24 cellular contexts compared by ENCODE assay signal in genomic region chr2:117935436-117935835, GRCh38.
DNase-seq lines count a peak whose midpoint lies in the region; TF ChIP-seq lines count a peak whose summit lies in the region.
"Had no signal": no experiment of that assay in that cellular context is flagged by ENCODE, and none has a peak within 500 bp of the region (broad histone marks: within the 10 kb centered on the region; RNA-seq: fewer than 3 reads in every experiment).

No MANE protein-coding gene starts in this region.

- H3K9me3 ChIP-seq in breast epithelium (no peaks in the 10 kb centered on the region), adrenal gland (replicated peaks in 1 of 3) (no peaks in the 10 kb centered on the region), thyroid gland (no peaks in the 10 kb centered on the region)
- H3K9me3 ChIP-seq: SJSA1 had no signal

- H3K36me3 Mint-ChIP-seq in MCF 10A (ENCODE audit: insufficient read depth, unreplicated experiment) (peaks cover 66% of the 10 kb centered on the region), glutamatergic neuron (ENCODE audit: unreplicated experiment) (peaks cover 10% of the 10 kb centered on the region)

- DNase-seq in MCF 10A (ENCODE audit: unreplicated experiment), result no peak
- DNase-seq in breast epithelium (ENCODE audit: low spot score in 2 of 2), result no peak
- DNase-seq in adrenal gland, result peak in 5 of 7 donors; percentile 39 to 69 (median 58)
- peak; percentile 36 for DNase-seq in glutamatergic neuron
- no peak for DNase-seq in thyroid gland
- no peak for DNase-seq in NCI-H748 treated with DMSO at 0.1 percent for 48 hours (lab: John Stamatoyannopoulos, UW)
- no peak for DNase-seq in retina
- no peak for DNase-seq in GDM1 (lab: John Stamatoyannopoulos, UW)
- DNase-seq: CD8-positive, alpha-beta memory T cell; DMS79 treated with DMSO at 0.1 percent for 48 hours; Karpas-422; NCI-H1105; NCI-H146; NCI-H1930; NCI-H2107; NCI-H524; NCI-H774; PC-9; Right ventricle myocardium superior; RPMI8226 had no signal

- no peak for TF ChIP-seq POLR2A in breast epithelium (IDR thresholded peaks at IDR 0.05)
- no peak for TF ChIP-seq POLR2A in adrenal gland (IDR thresholded peaks at IDR 0.05)
- no peak for TF ChIP-seq POLR2A in thyroid gland (IDR thresholded peaks at IDR 0.05)

- no peak overlapping the region for H3K4me3 Mint-ChIP-seq in MCF 10A (ENCODE audit: unreplicated experiment)
- no peak overlapping the region for H3K4me3 Mint-ChIP-seq in glutamatergic neuron (ENCODE audit: unreplicated experiment)
- H3K4me3 Mint-ChIP-seq: B cell; CD8-positive, alpha-beta memory T cell had no signal

- H3K36me3 ChIP-seq in breast epithelium (peaks cover 13% of the 10 kb centered on the region), adrenal gland (replicated peaks in 1 of 2) (peaks cover 0 to 91% of the 10 kb centered on the region in 2 donors), thyroid gland (peaks cover 26 to 31% of the 10 kb centered on the region in 2 donors)

- H3K27me3 ChIP-seq in breast epithelium (no peaks in the 10 kb centered on the region), adrenal gland (no peaks in the 10 kb centered on the region), thyroid gland (no peaks in the 10 kb centered on the region)
- H3K27me3 ChIP-seq: SJSA1 had no signal

- intact Hi-C loops in MCF 10A (cut with micrococcal nuclease), result no loop called here
- intact Hi-C loops in breast epithelium (cut with DNase I; ENCODE audit: low total_unique reads), result no loop called here
- intact Hi-C loops in adrenal gland (cut with DNase I), result no loop called here
- intact Hi-C loops in thyroid gland (cut with DNase I), result no loop called here

- no peaks in the 10 kb centered on the region for H3K27me3 Mint-ChIP-seq in MCF 10A (ENCODE audit: insufficient read depth, unreplicated experiment)
- no peaks in the 10 kb centered on the region for H3K27me3 Mint-ChIP-seq in glutamatergic neuron (ENCODE audit: unreplicated experiment)
- H3K27me3 Mint-ChIP-seq: B cell; CD8-positive, alpha-beta memory T cell had no signal

- no peaks in the 10 kb centered on the region for H3K9me3 Mint-ChIP-seq in MCF 10A (ENCODE audit: unreplicated experiment)
- peaks cover 4% of the 10 kb centered on the region for H3K9me3 Mint-ChIP-seq in glutamatergic neuron (ENCODE audit: unreplicated experiment)
- H3K9me3 Mint-ChIP-seq: CD8-positive, alpha-beta memory T cell had no signal

- TF ChIP-seq CTCF in MCF 10A (IDR thresholded peaks at IDR 0.05; ENCODE audit: unreplicated experiment) (no peak), breast epithelium (IDR thresholded peaks at IDR 0.05) (no peak), adrenal gland (IDR thresholded peaks at IDR 0.05) (no peak), glutamatergic neuron (IDR thresholded peaks at IDR 0.05; ENCODE audit: partially characterized antibody, unreplicated experiment) (no peak), thyroid gland (IDR thresholded peaks at IDR 0.05) (no peak)

- CTCF ChIA-PET in MCF 10A (lab: Yijun Ruan, JAX), result interaction anchor here (1.2 kb wide), 1 partner anchor 123 kb away, joined by 3 read pairs; no protein-coding TSS in a partner anchor

- POLR2A ChIA-PET in MCF 10A (lab: Yijun Ruan, JAX), result no interaction called here

- H3K4me1 ChIP-seq in breast epithelium, result no peaks in the 10 kb centered on the region
- peaks cover 10 to 12% of the 10 kb centered on the region in 2 donors for H3K4me1 ChIP-seq in adrenal gland (replicated peaks in 1 of 2)
- H3K4me1 ChIP-seq in thyroid gland, result peaks cover 23 to 25% of the 10 kb centered on the region in 2 donors
- H3K4me1 ChIP-seq: SJSA1 had no signal

- no TSS peak for BruUV-seq in MCF 10A (replicated peaks; lab: Mats Ljungman, UMichigan)

- H3K4me1 Mint-ChIP-seq in MCF 10A (ENCODE audit: insufficient read depth, unreplicated experiment) (no peaks in the 10 kb centered on the region), glutamatergic neuron (ENCODE audit: low read depth, unreplicated experiment) (peaks cover 10% of the 10 kb centered on the region)
- H3K4me1 Mint-ChIP-seq: B cell; CD8-positive, alpha-beta memory T cell had no signal

- H3K4me3 ChIP-seq in breast epithelium (no peak overlapping the region), adrenal gland (no peak overlapping the region), thyroid gland (replicated peaks in 1 of 3) (no peak overlapping the region)
- H3K4me3 ChIP-seq: PC-9, SJSA1 had no signal

- 43 to 62% (median 57%) methylated on average over 5 of the region's 5 CpGs for WGBS in adrenal gland, 4 donors
- 92 to 94% methylated on average over 5 of the region's 5 CpGs for WGBS in thyroid gland, 2 donors

- H3K27ac Mint-ChIP-seq in MCF 10A (ENCODE audit: low read depth, unreplicated experiment), result peak overlapping the region; percentile 65
- peak overlapping the region; percentile 74 for H3K27ac Mint-ChIP-seq in glutamatergic neuron (ENCODE audit: unreplicated experiment)
- H3K27ac Mint-ChIP-seq: B cell had no signal

- H3K27ac ChIP-seq in breast epithelium, result no peak overlapping the region
- H3K27ac ChIP-seq in adrenal gland, result peak overlapping the region in 2 of 5 donors; percentile 29 to 53
- peak overlapping the region in 2 of 3 donors; percentile 80 to 93 for H3K27ac ChIP-seq in thyroid gland
- H3K27ac ChIP-seq: 22Rv1, C4-2B, PC-9, SJSA1 had no signal

Comparison
In these comparisons a context has a peak if more than half of its experiments do, and no peak if none do; other contexts are left out.
1. DNase-seq: peak in adrenal gland (5 of 7) and glutamatergic neuron (single experiment); none in MCF 10A (single experiment), breast epithelium (0 of 2), thyroid gland (0 of 2), NCI-H748 treated with DMSO at 0.1 percent for 48 hours (single experiment), retina (single experiment) and GDM1 (single experiment).
2. H3K27ac ChIP-seq: peak in thyroid gland (2 of 3); none in breast epithelium (0 of 2).